13 cellular contexts compared by ENCODE assay signal in genomic region chr12:89566615-89567014, GRCh38. TPM values are rescaled to one million over a fixed set of nuclear protein-coding genes. Genes with fewer than 3 reads are reported as not detected.
A peak's percentile ranks its signal among the peaks of the same experiment; 100 is the strongest.
DNase-seq lines count a peak whose midpoint lies in the region; ATAC-seq and TF ChIP-seq lines count a peak whose summit lies in the region.
"Had no signal": no experiment of that assay in that cellular context is flagged by ENCODE, and none has a peak within 500 bp of the region (broad histone marks: within the 10 kb centered on the region; RNA-seq: fewer than 3 reads in every experiment).

No MANE protein-coding gene starts in this region.

- peaks cover 0 to 21% (median 8%) of the 10 kb centered on the region in 3 donors for H3K36me3 Mint-ChIP-seq in immature natural killer cell

- intact Hi-C loops in lower lobe of right lung (cut with DNase I): no loop called here

- H3K36me3 ChIP-seq in lower lobe of right lung: no peaks in the 10 kb centered on the region

- DNase-seq in RPMI7951 (ENCODE audit: low read depth) (peak; percentile 80), fibroblast of the aortic adventitia (ENCODE audit: low read depth) (peak; percentile 23), NOMO-1 (lab: John Stamatoyannopoulos, UW; ENCODE audit: unreplicated experiment in 2 of 2) (no peak), lower lobe of right lung (no peak), immature natural killer cell (no peak), DMS 273 treated with DMSO at 0.1 percent for 48 hours (lab: John Stamatoyannopoulos, UW) (no peak)
- DNase-seq: activated CD4-positive, alpha-beta T cell treated with anti-CD3 and anti-CD28 coated beads for 48 hours; AML-193; KBM-7; NCI-H1694 treated with DMSO at 0.1 percent for 48 hours; retina had no signal

- H3K9me3 ChIP-seq in lower lobe of right lung: no peaks in the 10 kb centered on the region

- H3K4me1 ChIP-seq in lower lobe of right lung: peaks cover 7% of the 10 kb centered on the region

- TF ChIP-seq CTCF in 22Rv1 (IDR thresholded peaks at IDR 0.05) (no peak), fibroblast of the aortic adventitia (IDR thresholded peaks at IDR 0.05; ENCODE audit: insufficient read depth, low read length) (no peak), lower lobe of right lung (IDR thresholded peaks at IDR 0.05) (no peak)

- no peak overlapping the region for H3K27ac Mint-ChIP-seq in immature natural killer cell

- H3K27ac ChIP-seq in 22Rv1 (peak overlapping the region; percentile 52), lower lobe of right lung (no peak overlapping the region)

- no peaks in the 10 kb centered on the region for H3K4me1 Mint-ChIP-seq in immature natural killer cell

- no peak overlapping the region for H3K4me3 ChIP-seq in fibroblast of the aortic adventitia (ENCODE audit: low read depth, low read length)
- H3K4me3 ChIP-seq in lower lobe of right lung: no peak overlapping the region

- no peaks in the 10 kb centered on the region for H3K9me3 Mint-ChIP-seq in immature natural killer cell

- no peaks in the 10 kb centered on the region for H3K27me3 Mint-ChIP-seq in immature natural killer cell (ENCODE audit: low read depth in 3 of 3)

- H3K27me3 ChIP-seq in lower lobe of right lung (ENCODE audit: low read depth): no peaks in the 10 kb centered on the region

- H3K4me3 Mint-ChIP-seq in immature natural killer cell: no peak overlapping the region

- ATAC-seq in GM18508 (IDR thresholded peaks at IDR 0.05; ENCODE audit: insufficient read depth, unreplicated experiment): peak; percentile 55
- ATAC-seq in lower lobe of right lung: no peak

RNA-seq across cellular contexts. Expression of gene POC1B, which starts 40.8 kb away (rescaled TPM):
- total RNA-seq in RPMI7951 (2014; rRNA removed; shearing (Covaris generic)): 10.7 and 19.9 TPM in 2 replicates
- total RNA-seq in fibroblast of the aortic adventitia (ENCODE audit: low replicate concordance): 2.8 and 19.3 TPM in 2 replicates
- 15.5 TPM for total RNA-seq in lower lobe of right lung
- polyA plus RNA-seq in immature natural killer cell: 10 to 100 TPM; 57.0 to 85.1 (median 57.9) TPM

RNA-seq across cellular contexts. Expression of gene GALNT4, which starts 42.0 kb away (rescaled TPM):
- total RNA-seq in RPMI7951 (2014; rRNA removed; shearing (Covaris generic)): 5.3 and 6.9 TPM in 2 replicates
- total RNA-seq in fibroblast of the aortic adventitia (ENCODE audit: low replicate concordance): 8.3 and 12.1 TPM in 2 replicates
- 9.6 TPM for total RNA-seq in lower lobe of right lung
- 1 to 10 TPM; 3.4 to 9.7 (median 3.6) TPM for polyA plus RNA-seq in immature natural killer cell

Comparison
In these comparisons a context has a peak if more than half of its experiments do, and no peak if none do; other contexts are left out.
1. DNase-seq: peak in RPMI7951 (single experiment) and fibroblast of the aortic adventitia (single experiment); none in NOMO-1 (0 of 2), lower lobe of right lung (single experiment), immature natural killer cell (0 of 3) and DMS 273 treated with DMSO at 0.1 percent for 48 hours (single experiment).